In genomic region chr2:176189666-176190641, GRCh38 we compare ENCODE assay signal across 8 cellular contexts.
A peak's percentile ranks its signal among the peaks of the same experiment; 100 is the strongest.
DNase-seq lines count a peak whose midpoint lies in the region; ATAC-seq lines count a peak whose summit lies in the region.

No MANE protein-coding gene starts in this region.

- DNase-seq in activated T-cell treated with anti-CD3 and anti-CD28 coated beads, Interleukin-2, amount 50 U/mL, for 48 hours, result peak; percentile 22
- peak; percentile 52 for DNase-seq in islet precursor cell
- DNase-seq in stimulated activated effector memory CD8-positive, alpha-beta T cell treated with anti-CD3 and anti-CD28 coated beads, Interleukin-12 subunit alpha, Interleukin-12 subunit beta, amount 100 ng/mL, for 72 hours (ENCODE audit: low spot score in 2 of 2), result peak in 1 of 2 donors; percentile 48
- DNase-seq in NCI-H2107 (lab: John Stamatoyannopoulos, UW), result no peak
- DNase-seq in superior temporal gyrus (ENCODE audit: extremely low spot score), result no peak
- no peak for DNase-seq in NCI-H82 treated with DMSO at 0.1 percent for 48 hours (lab: John Stamatoyannopoulos, UW; ENCODE audit: unreplicated experiment)
- DNase-seq in effector CD4-positive, alpha-beta T cell, result no peak

- H3K9ac ChIP-seq in HUES6 (ENCODE audit: low read length), result peak overlapping the region; percentile 64

- no peaks in the 10 kb centered on the region for H3K36me3 ChIP-seq in HUES6 (ENCODE audit: control insufficient read depth, insufficient read depth, low read length)

- no peaks in the 10 kb centered on the region for H3K36me3 Mint-ChIP-seq in stimulated activated effector memory CD8-positive, alpha-beta T cell treated with anti-CD3 and anti-CD28 coated beads, Interleukin-12 subunit alpha, Interleukin-12 subunit beta, amount 100 ng/mL, for 72 hours

- H3K4me3 Mint-ChIP-seq in stimulated activated effector memory CD8-positive, alpha-beta T cell treated with anti-CD3 and anti-CD28 coated beads, Interleukin-12 subunit alpha, Interleukin-12 subunit beta, amount 100 ng/mL, for 72 hours, result peak overlapping the region; percentile 74

- H3K9me3 Mint-ChIP-seq in stimulated activated effector memory CD8-positive, alpha-beta T cell treated with anti-CD3 and anti-CD28 coated beads, Interleukin-12 subunit alpha, Interleukin-12 subunit beta, amount 100 ng/mL, for 72 hours, result peaks cover 2% of the 10 kb centered on the region

- peaks cover 39% of the 10 kb centered on the region for H3K4me1 ChIP-seq in HUES6 (ENCODE audit: control insufficient read depth, insufficient read depth, low read length)

- peak; percentile 35 for ATAC-seq in stimulated activated effector memory CD8-positive, alpha-beta T cell treated with anti-CD3 and anti-CD28 coated beads, Interleukin-12 subunit alpha, Interleukin-12 subunit beta, amount 100 ng/mL, for 72 hours

- peaks cover 25% of the 10 kb centered on the region for H3K4me1 Mint-ChIP-seq in stimulated activated effector memory CD8-positive, alpha-beta T cell treated with anti-CD3 and anti-CD28 coated beads, Interleukin-12 subunit alpha, Interleukin-12 subunit beta, amount 100 ng/mL, for 72 hours

- peak overlapping the region; percentile 66 for H3K4me3 ChIP-seq in HUES6 (ENCODE audit: low read depth, low read length)

- no peaks in the 10 kb centered on the region for H3K9me3 ChIP-seq in HUES6 (ENCODE audit: control insufficient read depth, insufficient read depth, low read depth, low read length)

- H3K27me3 ChIP-seq in HUES6 (ENCODE audit: control insufficient read depth, insufficient read depth, low read length), result peaks cover 100% of the 10 kb centered on the region

- no peak overlapping the region for H3K27ac ChIP-seq in HUES6 (ENCODE audit: low read depth, low read length)

- H3K27ac Mint-ChIP-seq in stimulated activated effector memory CD8-positive, alpha-beta T cell treated with anti-CD3 and anti-CD28 coated beads, Interleukin-12 subunit alpha, Interleukin-12 subunit beta, amount 100 ng/mL, for 72 hours, result no peak overlapping the region

Comparison
In these comparisons a context has a peak if more than half of its experiments do, and no peak if none do; other contexts are left out.
1. DNase-seq: peak in activated T-cell treated with anti-CD3 and anti-CD28 coated beads, Interleukin-2, amount 50 U/mL, for 48 hours (2 of 2) and islet precursor cell (single experiment); none in NCI-H2107 (single experiment), superior temporal gyrus (single experiment), NCI-H82 treated with DMSO at 0.1 percent for 48 hours (single experiment) and effector CD4-positive, alpha-beta T cell (single experiment).